In genomic region chr2:190359896-190360376, GRCh38 we compare ENCODE assay signal across 1 cellular context.
A peak's percentile ranks its signal among the peaks of the same experiment; 100 is the strongest.
TF ChIP-seq lines count a peak whose summit lies in the region.

No MANE protein-coding gene starts in this region.

TF ChIP-seq in HepG2, 621 proteins besides CTCF, POLR2A, EP300 and RAD21 (continued from another document):
- TF ChIP-seq, protein P1, sequence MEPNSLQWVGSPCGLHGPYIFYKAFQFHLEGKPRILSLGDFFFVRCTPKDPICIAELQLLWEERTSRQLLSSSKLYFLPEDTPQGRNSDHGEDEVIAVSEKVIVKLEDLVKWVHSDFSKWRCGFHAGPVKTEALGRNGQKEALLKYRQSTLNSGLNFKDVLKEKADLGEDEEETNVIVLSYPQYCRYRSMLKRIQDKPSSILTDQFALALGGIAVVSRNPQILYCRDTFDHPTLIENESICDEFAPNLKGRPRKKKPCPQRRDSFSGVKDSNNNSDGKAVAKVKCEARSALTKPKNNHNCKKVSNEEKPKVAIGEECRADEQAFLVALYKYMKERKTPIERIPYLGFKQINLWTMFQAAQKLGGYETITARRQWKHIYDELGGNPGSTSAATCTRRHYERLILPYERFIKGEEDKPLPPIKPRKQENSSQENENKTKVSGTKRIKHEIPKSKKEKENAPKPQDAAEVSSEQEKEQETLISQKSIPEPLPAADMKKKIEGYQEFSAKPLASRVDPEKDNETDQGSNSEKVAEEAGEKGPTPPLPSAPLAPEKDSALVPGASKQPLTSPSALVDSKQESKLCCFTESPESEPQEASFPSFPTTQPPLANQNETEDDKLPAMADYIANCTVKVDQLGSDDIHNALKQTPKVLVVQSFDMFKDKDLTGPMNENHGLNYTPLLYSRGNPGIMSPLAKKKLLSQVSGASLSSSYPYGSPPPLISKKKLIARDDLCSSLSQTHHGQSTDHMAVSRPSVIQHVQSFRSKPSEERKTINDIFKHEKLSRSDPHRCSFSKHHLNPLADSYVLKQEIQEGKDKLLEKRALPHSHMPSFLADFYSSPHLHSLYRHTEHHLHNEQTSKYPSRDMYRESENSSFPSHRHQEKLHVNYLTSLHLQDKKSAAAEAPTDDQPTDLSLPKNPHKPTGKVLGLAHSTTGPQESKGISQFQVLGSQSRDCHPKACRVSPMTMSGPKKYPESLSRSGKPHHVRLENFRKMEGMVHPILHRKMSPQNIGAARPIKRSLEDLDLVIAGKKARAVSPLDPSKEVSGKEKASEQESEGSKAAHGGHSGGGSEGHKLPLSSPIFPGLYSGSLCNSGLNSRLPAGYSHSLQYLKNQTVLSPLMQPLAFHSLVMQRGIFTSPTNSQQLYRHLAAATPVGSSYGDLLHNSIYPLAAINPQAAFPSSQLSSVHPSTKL (CRISPR knock-in tag; IDR thresholded peaks at IDR 0.05): peak; percentile 48; the same call in 1 of the 2 replicates
- no peak for TF ChIP-seq GABPB1 (CRISPR knock-in tag; IDR thresholded peaks at IDR 0.05)
- TF ChIP-seq ZSCAN22 (CRISPR knock-in tag; IDR thresholded peaks at IDR 0.05): no peak
- TF ChIP-seq HMG20A (CRISPR knock-in tag; IDR thresholded peaks at IDR 0.05; ENCODE audit: borderline replicate concordance): no peak
- TF ChIP-seq MXD1 (CRISPR knock-in tag; IDR thresholded peaks at IDR 0.05): no peak
- TF ChIP-seq ZSCAN20 (CRISPR knock-in tag; IDR thresholded peaks at IDR 0.05; ENCODE audit: borderline replicate concordance): no peak
- TF ChIP-seq KAT8 (CRISPR knock-in tag; IDR thresholded peaks at IDR 0.05): no peak
- no peak for TF ChIP-seq ZNF710 (CRISPR knock-in tag; IDR thresholded peaks at IDR 0.05; ENCODE audit: borderline replicate concordance)
- TF ChIP-seq ZNF709 (CRISPR knock-in tag; IDR thresholded peaks at IDR 0.05): no peak
- no peak for TF ChIP-seq U2AF1 (optimal IDR thresholded peaks at IDR 0.05; ENCODE audit: low read depth, low read length)
- TF ChIP-seq HOXA9 (CRISPR knock-in tag; IDR thresholded peaks at IDR 0.05; ENCODE audit: borderline replicate concordance): no peak
- TF ChIP-seq GPN1 (CRISPR knock-in tag; IDR thresholded peaks at IDR 0.05; ENCODE audit: borderline replicate concordance): no peak
- TF ChIP-seq ZNF607 (CRISPR knock-in tag; IDR thresholded peaks at IDR 0.05; ENCODE audit: borderline replicate concordance): no peak
- no peak for TF ChIP-seq RXRB (CRISPR knock-in tag; IDR thresholded peaks at IDR 0.05; ENCODE audit: borderline replicate concordance)
- TF ChIP-seq ZNF83 (CRISPR knock-in tag; IDR thresholded peaks at IDR 0.05; ENCODE audit: borderline replicate concordance): no peak
- TF ChIP-seq HDAC1 (CRISPR knock-in tag; IDR thresholded peaks at IDR 0.05): no peak
- no peak for TF ChIP-seq ATF1 (CRISPR knock-in tag; IDR thresholded peaks at IDR 0.05)
- TF ChIP-seq ZNF282 (IDR thresholded peaks at IDR 0.05; ENCODE audit: partially characterized antibody): no peak
- no peak for TF ChIP-seq ZEB1 (IDR thresholded peaks at IDR 0.05; ENCODE audit: insufficient replicate concordance, low read depth)
- no peak for TF ChIP-seq ZNF101 (CRISPR knock-in tag; IDR thresholded peaks at IDR 0.05; ENCODE audit: borderline replicate concordance, low read depth)
- no peak for TF ChIP-seq MTF1 (CRISPR knock-in tag; IDR thresholded peaks at IDR 0.05)
- no peak for TF ChIP-seq REPIN1 (CRISPR knock-in tag; IDR thresholded peaks at IDR 0.05; ENCODE audit: borderline replicate concordance, low read depth)
- TF ChIP-seq, protein P2, sequence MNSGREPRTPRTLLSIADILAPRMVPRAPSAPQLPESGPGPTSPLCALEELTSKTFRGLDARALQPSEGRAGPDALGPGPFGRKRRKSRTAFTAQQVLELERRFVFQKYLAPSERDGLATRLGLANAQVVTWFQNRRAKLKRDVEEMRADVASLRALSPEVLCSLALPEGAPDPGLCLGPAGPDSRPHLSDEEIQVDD (CRISPR knock-in tag; IDR thresholded peaks at IDR 0.05; ENCODE audit: borderline replicate concordance): no peak
- TF ChIP-seq ZNF567 (CRISPR knock-in tag; IDR thresholded peaks at IDR 0.05; ENCODE audit: borderline replicate concordance): no peak
- TF ChIP-seq NFATC3 (CRISPR knock-in tag; IDR thresholded peaks at IDR 0.05): no peak
